In genomic region chr17:28725660-28726395, GRCh38 we compare ENCODE assay signal across 8 cellular contexts. TPM values are rescaled to one million over a fixed set of nuclear protein-coding genes. Genes with fewer than 3 reads are reported as not detected.
DNase-seq lines count a peak whose midpoint lies in the region; ATAC-seq lines count a peak whose summit lies in the region.

TSS of gene TLCD1 (minus strand) at chr17:28726233. CDS start at chr17:28726097, 136 bp downstream.

- peaks cover 18% of the 10 kb centered on the region for H3K79me2 ChIP-seq in Karpas-422 (ENCODE audit: low read length)

- H3K27me3 Mint-ChIP-seq in activated naive CD8-positive, alpha-beta T cell = no peaks in the 10 kb centered on the region

- peaks cover 30% of the 10 kb centered on the region for H3K36me3 ChIP-seq in Karpas-422 (ENCODE audit: insufficient read depth, low read length)

- H3K27ac Mint-ChIP-seq in activated naive CD8-positive, alpha-beta T cell = peak within 1 kb of the TSS; percentile 98

- H4K20me1 ChIP-seq in Karpas-422 (ENCODE audit: insufficient read depth, low read depth, low read length) = peaks cover 25% of the 10 kb centered on the region; the same call in 1 of the 2 replicates

- H3K4me2 ChIP-seq in Karpas-422 (ENCODE audit: low read depth, low read length, poor library complexity, severe bottlenecking) = peak within 1 kb of the TSS; percentile 94

- H2AFZ ChIP-seq in Karpas-422 (ENCODE audit: low read length) = peak within 1 kb of the TSS; percentile 95; the same call in 1 of the 2 replicates

- H3K4me1 Mint-ChIP-seq in activated naive CD8-positive, alpha-beta T cell (ENCODE audit: low read depth) = peaks cover 40% of the 10 kb centered on the region

- H3K27ac ChIP-seq in Karpas-422 (ENCODE audit: low read length) = peak within 1 kb of the TSS; percentile 85

- H3K27me3 ChIP-seq in Karpas-422 (ENCODE audit: low read length) = no peaks in the 10 kb centered on the region

- H3K4me3 ChIP-seq in Karpas-422 (ENCODE audit: low read length) = peak within 1 kb of the TSS; percentile 81

- H3K9me3 Mint-ChIP-seq in activated naive CD8-positive, alpha-beta T cell (ENCODE audit: low read depth) = no peaks in the 10 kb centered on the region

- H3K9me2 ChIP-seq in Karpas-422 (replicated peaks; ENCODE audit: insufficient read depth, low read length) = no peaks in the 10 kb centered on the region

- ATAC-seq in Right ventricle myocardium superior (ENCODE audit: poor library complexity) (peak; percentile 46), HG03460 (IDR thresholded peaks at IDR 0.05; ENCODE audit: unreplicated experiment) (no peak)

- DNase-seq in activated T-cell treated with anti-CD3 and anti-CD28 coated beads for 48 hours (ENCODE audit: low read depth) = peak; percentile 73
- no peak for DNase-seq in activated T-cell treated with anti-CD3 and anti-CD28 coated beads for 4 hours
- peak; percentile 92 for DNase-seq in Karpas-422
- peak; percentile 84 for DNase-seq in RPMI7951 (ENCODE audit: low read depth)
- DNase-seq in Right ventricle myocardium superior = peak; percentile 84
- peak; percentile 91 for DNase-seq in posterior vena cava (ENCODE audit: low spot score)

- H3K9me3 ChIP-seq in Karpas-422 (ENCODE audit: low read length) = no peaks in the 10 kb centered on the region

- peaks cover 21% of the 10 kb centered on the region for H3K36me3 Mint-ChIP-seq in activated naive CD8-positive, alpha-beta T cell

- peak within 1 kb of the TSS; percentile 99 for H3K4me3 Mint-ChIP-seq in activated naive CD8-positive, alpha-beta T cell

- H3K4me1 ChIP-seq in Karpas-422 (ENCODE audit: low read length) = peaks cover 66% of the 10 kb centered on the region

- intact Hi-C loops in Right ventricle myocardium superior (cut with DNase I) (loop anchor here (5.0 to 10.0 kb wide), 2 partner anchors 226 to 379 kb away; partner anchors contain the start of gene PHF12), posterior vena cava (cut with DNase I) (loop anchor here (5.0 kb wide), 2 partner anchors 181 to 221 kb away; no protein-coding TSS in a partner anchor)

- H3K9ac ChIP-seq in Karpas-422 (ENCODE audit: low read length) = peak within 1 kb of the TSS; percentile 77

RNA-seq across cellular contexts. Expression of gene TLCD1, which starts in this region (rescaled TPM):
- total RNA-seq in Karpas-422 (2014; rRNA removed; shearing (Covaris generic); ENCODE audit: low replicate concordance) = 2.1 and 3.8 TPM in 2 replicates
- 3.2 and 8.7 TPM in 2 replicates for total RNA-seq in RPMI7951 (2014; rRNA removed; shearing (Covaris generic))
- 1.9 TPM for total RNA-seq in Right ventricle myocardium superior
- 1 to 10 TPM; 2.2 to 3.1 TPM for total RNA-seq in posterior vena cava
